Comparison of ENCODE assay signal across 28 cellular contexts in genomic region chr10:72267819-72268404, GRCh38. TPM values are rescaled to one million over a fixed set of nuclear protein-coding genes. Genes with fewer than 3 reads are reported as not detected.
DNase-seq lines count a peak whose midpoint lies in the region; ATAC-seq and TF ChIP-seq lines count a peak whose summit lies in the region.
"Had no signal": no experiment of that assay in that cellular context is flagged by ENCODE, and none has a peak within 500 bp of the region (broad histone marks: within the 10 kb centered on the region; RNA-seq: fewer than 3 reads in every experiment).

No MANE protein-coding gene starts in this region.

- H3K9me3 ChIP-seq in NT2/D1 (ENCODE audit: insufficient read depth, low read length) (no peaks in the 10 kb centered on the region), endodermal cell (ENCODE audit: control insufficient read depth, low read length) (no peaks in the 10 kb centered on the region), trophoblast cell (ENCODE audit: insufficient read depth, low read depth, low read length) (peaks cover 3% of the 10 kb centered on the region), MG63 (no peaks in the 10 kb centered on the region)
- H3K9me3 ChIP-seq: spleen, tibial artery had no signal

- H3K27ac ChIP-seq in GM23338 (ENCODE audit: low read depth) (peak overlapping the region; percentile 86), endodermal cell (ENCODE audit: low read depth, low read length) (peak overlapping the region; percentile 53), trophoblast cell (ENCODE audit: low read depth, low read length) (no peak overlapping the region)
- H3K27ac ChIP-seq: spleen, tibial artery had no signal

- H3K4me2 ChIP-seq in GM23338 (peak overlapping the region; percentile 28; the same call in 1 of the 2 replicates), trophoblast cell (ENCODE audit: low read length) (no peak overlapping the region)

- H3K27me3 Mint-ChIP-seq in GM23338 (ENCODE audit: insufficient read depth, low read depth, poor library complexity) = peaks cover 21% of the 10 kb centered on the region
- peaks cover 3% of the 10 kb centered on the region for H3K27me3 Mint-ChIP-seq in endodermal cell (ENCODE audit: insufficient read depth)
- H3K27me3 Mint-ChIP-seq: B cell had no signal

- H3K9me3 Mint-ChIP-seq in GM23338 (no peaks in the 10 kb centered on the region; the same call in 2 of the 3 replicates), endodermal cell (no peaks in the 10 kb centered on the region)

- TF ChIP-seq CTCF in GM23338 (conservative IDR thresholded peaks at IDR 0.05; ENCODE audit: low read depth in 2 of 2) = no peak
- no peak for TF ChIP-seq CTCF in endodermal cell (conservative IDR thresholded peaks at IDR 0.05)

- no peaks in the 10 kb centered on the region for H4K20me1 ChIP-seq in GM23338 (replicated peaks; ENCODE audit: insufficient read depth)

- H3F3A ChIP-seq in GM23338 (replicated peaks; ENCODE audit: low read depth) = peaks cover 15% of the 10 kb centered on the region

- H3K27ac Mint-ChIP-seq in GM23338 (peak overlapping the region; percentile 62), endodermal cell (no peak overlapping the region)
- H3K27ac Mint-ChIP-seq: activated CD8-positive, alpha-beta T cell treated with anti-CD3 and anti-CD28 coated beads, Interleukin-2, amount 10 ng/mL, durations not matched to agents 7 days and 5 days; B cell had no signal

- H2BK120ac ChIP-seq in trophoblast cell (ENCODE audit: insufficient read depth, low read length, poor library complexity) = peak overlapping the region; percentile 11

- peak; percentile 52 for DNase-seq in GM23338 (ENCODE audit: low spot score)
- DNase-seq in NT2/D1 (ENCODE audit: low read depth, low spot score) = no peak
- peak; percentile 68 for DNase-seq in endodermal cell
- DNase-seq in trophoblast cell = no peak
- no peak for DNase-seq in MG63
- DNase-seq in NCI-H2029 treated with DMSO at 0.1 percent for 48 hours (lab: John Stamatoyannopoulos, UW) = no peak
- DNase-seq: activated CD8-positive, alpha-beta T cell treated with anti-CD3 and anti-CD28 coated beads, Interleukin-2, amount 10 ng/mL, durations not matched to agents 7 days and 5 days; aorta; effector CD4-positive, alpha-beta T cell; EL; erythroblast; foreskin fibroblast; KG1; kidney; NCI-H1694; NCI-H2171 treated with DMSO at 0.1 percent for 48 hours; NCI-H69; occipital lobe; retina; spleen; stimulated activated CD4-positive, alpha-beta T cell treated with anti-CD3 and anti-CD28 coated beads, Interleukin-4, amount 100 ng/mL, for 24 hours; stimulated activated naive CD8-positive, alpha-beta T cell treated with anti-CD3 and anti-CD28 coated beads, Interleukin-15, Interleukin-2, amounts not matched to agents 100 U/mL and 50 U/mL, for 24 hours; T1000; tibial artery had no signal

- H3K4me3 ChIP-seq in GM23338 (no peak overlapping the region), NT2/D1 (ENCODE audit: insufficient read length, low read depth) (peak overlapping the region; percentile 9), endodermal cell (ENCODE audit: low read length) (no peak overlapping the region), trophoblast cell (ENCODE audit: low read depth, low read length) (peak overlapping the region; percentile 27), MG63 (no peak overlapping the region)
- H3K4me3 ChIP-seq: lung, spleen, tibial artery had no signal

- ATAC-seq in GM23338 (peak; percentile 10), GM21529 (IDR thresholded peaks at IDR 0.05; ENCODE audit: unreplicated experiment) (no peak)
- ATAC-seq: activated CD8-positive, alpha-beta T cell treated with anti-CD3 and anti-CD28 coated beads, Interleukin-2, amount 10 ng/mL, durations not matched to agents 7 days and 5 days; Right ventricle myocardium inferior; stimulated activated naive CD8-positive, alpha-beta T cell treated with anti-CD3 and anti-CD28 coated beads, Interleukin-15, Interleukin-2, amounts not matched to agents 100 U/mL and 50 U/mL, for 24 hours had no signal

- H2AFZ ChIP-seq in GM23338 = peak overlapping the region; percentile 12
- no peak overlapping the region for H2AFZ ChIP-seq in trophoblast cell (ENCODE audit: insufficient read depth, low read length, poor library complexity)

- no peaks in the 10 kb centered on the region for H3K36me3 ChIP-seq in GM23338 (ENCODE audit: insufficient read depth)
- no peaks in the 10 kb centered on the region for H3K36me3 ChIP-seq in NT2/D1 (ENCODE audit: insufficient read depth, insufficient read length, low read length)
- no peaks in the 10 kb centered on the region for H3K36me3 ChIP-seq in endodermal cell (ENCODE audit: control insufficient read depth, insufficient read depth, low read length)
- no peaks in the 10 kb centered on the region for H3K36me3 ChIP-seq in trophoblast cell (ENCODE audit: control insufficient read depth in 1 of 2, insufficient read depth in 2 of 2, low read length in 2 of 2)
- H3K36me3 ChIP-seq in MG63 = no peaks in the 10 kb centered on the region
- H3K36me3 ChIP-seq: spleen, tibial artery had no signal

- peak overlapping the region; percentile 34 for H2BK12ac ChIP-seq in trophoblast cell (ENCODE audit: low read length)

- peaks cover 12% of the 10 kb centered on the region for H3K79me1 ChIP-seq in trophoblast cell (ENCODE audit: low read length)

- H3K23ac ChIP-seq in trophoblast cell (ENCODE audit: low read length) = no peak overlapping the region

- H3K4me1 ChIP-seq in GM23338 (ENCODE audit: insufficient read depth) (peaks cover 39% of the 10 kb centered on the region), NT2/D1 (ENCODE audit: insufficient read depth, insufficient read length) (peaks cover 6% of the 10 kb centered on the region), endodermal cell (ENCODE audit: control insufficient read depth, insufficient read depth, low read length) (peaks cover 3% of the 10 kb centered on the region), trophoblast cell (ENCODE audit: control insufficient read depth in 1 of 2, insufficient read depth in 2 of 2, low read length in 2 of 2) (peaks cover 15 to 23% of the 10 kb centered on the region in 2 experiments)

- H3K4me3 Mint-ChIP-seq in GM23338 (peak overlapping the region; percentile 22; the same call in 1 of the 3 replicates), endodermal cell (no peak overlapping the region)
- H3K4me3 Mint-ChIP-seq: activated CD8-positive, alpha-beta T cell treated with anti-CD3 and anti-CD28 coated beads, Interleukin-2, amount 10 ng/mL, durations not matched to agents 7 days and 5 days; B cell had no signal

- H3K36me3 Mint-ChIP-seq in GM23338 (ENCODE audit: low read depth) (peaks cover 11% of the 10 kb centered on the region; the same call in 1 of the 3 replicates), endodermal cell (ENCODE audit: low read depth) (no peaks in the 10 kb centered on the region)

- 0 out of 2 replicates have a peak, but pooled peaks cover 2% of the 10 kb centered on the region for H3K9me2 ChIP-seq in GM23338 (ENCODE audit: insufficient read depth)

- peak overlapping the region; percentile 63 for H4K91ac ChIP-seq in trophoblast cell (ENCODE audit: low read depth, low read length)

- H3K9ac ChIP-seq in NT2/D1 (ENCODE audit: insufficient read length, low read depth) (peak overlapping the region; percentile 72), endodermal cell (ENCODE audit: extremely low read depth, low read length, poor library complexity, severe bottlenecking) (no peak overlapping the region), trophoblast cell (ENCODE audit: low read length) (no peak overlapping the region)

- H4K12ac ChIP-seq in trophoblast cell (ENCODE audit: low read depth, low read length) = no peak overlapping the region

- no peak overlapping the region for H2AK5ac ChIP-seq in trophoblast cell (ENCODE audit: low read length)

- WGBS in endodermal cell (ENCODE audit: insufficient coverage in 1 of 2, insufficient read length in 1 of 2), 2 experiments = 86 to 92% methylated on average over 12 to 15 of the region's 15 CpGs
- no CpG with 5 or more reads among the region's 15 CpGs for WGBS in trophoblast cell (ENCODE audit: extremely low coverage, insufficient coverage, insufficient read length)

- H3K79me2 ChIP-seq in GM23338 (replicated peaks; ENCODE audit: insufficient read depth) = no peaks in the 10 kb centered on the region
- H3K79me2 ChIP-seq in trophoblast cell (ENCODE audit: control insufficient read depth, insufficient read depth, low read length, poor library complexity) = peaks cover 2% of the 10 kb centered on the region

- H3K4me1 Mint-ChIP-seq in GM23338 (peaks cover 51% of the 10 kb centered on the region), endodermal cell (peaks cover 35% of the 10 kb centered on the region)

- peak overlapping the region; percentile 25 for H3K4ac ChIP-seq in trophoblast cell (ENCODE audit: low read depth, low read length)

- H3K14ac ChIP-seq in trophoblast cell (ENCODE audit: low read length) = no peak overlapping the region

- no peak overlapping the region for H2BK5ac ChIP-seq in trophoblast cell (ENCODE audit: low read depth, low read length, poor library complexity)

- no peaks in the 10 kb centered on the region for H3K27me3 ChIP-seq in GM23338 (ENCODE audit: insufficient read depth)
- no peaks in the 10 kb centered on the region for H3K27me3 ChIP-seq in NT2/D1 (ENCODE audit: insufficient read depth, insufficient read length)
- H3K27me3 ChIP-seq in endodermal cell (ENCODE audit: control insufficient read depth, insufficient read depth, low read length, poor library complexity, severe bottlenecking) = no peaks in the 10 kb centered on the region
- no peaks in the 10 kb centered on the region for H3K27me3 ChIP-seq in trophoblast cell (ENCODE audit: insufficient read depth, low read length)
- no peaks in the 10 kb centered on the region for H3K27me3 ChIP-seq in MG63
- H3K27me3 ChIP-seq: spleen, tibial artery had no signal

- peak overlapping the region; percentile 23 for H3K18ac ChIP-seq in trophoblast cell (ENCODE audit: low read length)

- H4K8ac ChIP-seq in trophoblast cell (ENCODE audit: low read depth, low read length) = peak overlapping the region; percentile 48

RNA-seq across cellular contexts. Expression of gene DDIT4, which starts 5.8 kb away (rescaled TPM):
- 110 and 136 TPM in 2 replicates for total RNA-seq in GM23338 (2014; rRNA removed; shearing (Covaris generic))
- 108 and 114 TPM in 2 replicates for polyA plus RNA-seq in GM23338 (2016; fragmentation: Nextera tagmentation; extraction: Ambion mirVana)
- 10 to 100 TPM; 20.5 to 30.2 TPM for total RNA-seq in endodermal cell
- 178 TPM for polyA plus RNA-seq in endodermal cell (2013, experiment 1 of 2)
- 119 TPM for polyA plus RNA-seq in endodermal cell (2013, experiment 2 of 2)
- 175 and 178 TPM in 2 replicates for polyA plus RNA-seq in trophoblast cell (2013)
- total RNA-seq in MG63 (2014; rRNA removed; shearing (Covaris generic); ENCODE audit: low replicate concordance) = 260 and 266 TPM in 2 replicates

RNA-seq across cellular contexts. Expression of gene ASCC1, which starts 51.8 kb away (rescaled TPM):
- total RNA-seq in GM23338 (2014; rRNA removed; shearing (Covaris generic)) = 30.3 and 37.2 TPM in 2 replicates
- polyA plus RNA-seq in GM23338 (2016; fragmentation: Nextera tagmentation; extraction: Ambion mirVana) = 13.5 and 13.7 TPM in 2 replicates
- 10 to 100 TPM; 29.2 to 34.0 TPM for total RNA-seq in endodermal cell
- polyA plus RNA-seq in endodermal cell (2013, experiment 1 of 2) = 38.9 TPM
- 35.4 TPM for polyA plus RNA-seq in endodermal cell (2013, experiment 2 of 2)
- polyA plus RNA-seq in trophoblast cell (2013) = 33.6 and 35.4 TPM in 2 replicates
- 12.6 and 28.1 TPM in 2 replicates for total RNA-seq in MG63 (2014; rRNA removed; shearing (Covaris generic); ENCODE audit: low replicate concordance)

RNA-seq across cellular contexts. Expression of gene ANAPC16, which starts 52.1 kb away (rescaled TPM):
- 77.5 and 88.5 TPM in 2 replicates for total RNA-seq in GM23338 (2014; rRNA removed; shearing (Covaris generic))
- 116 and 126 TPM in 2 replicates for polyA plus RNA-seq in GM23338 (2016; fragmentation: Nextera tagmentation; extraction: Ambion mirVana)
- 10 to 100 TPM; 57.4 to 68.4 TPM for total RNA-seq in endodermal cell
- polyA plus RNA-seq in endodermal cell (2013, experiment 1 of 2) = 65.8 TPM
- polyA plus RNA-seq in endodermal cell (2013, experiment 2 of 2) = 69.7 TPM
- polyA plus RNA-seq in trophoblast cell (2013) = 51.1 and 52.7 TPM in 2 replicates
- total RNA-seq in MG63 (2014; rRNA removed; shearing (Covaris generic); ENCODE audit: low replicate concordance) = 61.1 and 141 TPM in 2 replicates

Comparison
In these comparisons a context has a peak if more than half of its experiments do, and no peak if none do; other contexts are left out.
1. DNase-seq: peak in GM23338 (single experiment) and endodermal cell (single experiment); none in NT2/D1 (single experiment), trophoblast cell (0 of 2), MG63 (single experiment) and NCI-H2029 treated with DMSO at 0.1 percent for 48 hours (single experiment).
2. H3K4me3 ChIP-seq: peak in NT2/D1 (single experiment) and trophoblast cell (single experiment); none in GM23338 (single experiment), endodermal cell (single experiment) and MG63 (single experiment).